ENCODE assay signal across 13 cellular contexts in the genomic region with DNA sequence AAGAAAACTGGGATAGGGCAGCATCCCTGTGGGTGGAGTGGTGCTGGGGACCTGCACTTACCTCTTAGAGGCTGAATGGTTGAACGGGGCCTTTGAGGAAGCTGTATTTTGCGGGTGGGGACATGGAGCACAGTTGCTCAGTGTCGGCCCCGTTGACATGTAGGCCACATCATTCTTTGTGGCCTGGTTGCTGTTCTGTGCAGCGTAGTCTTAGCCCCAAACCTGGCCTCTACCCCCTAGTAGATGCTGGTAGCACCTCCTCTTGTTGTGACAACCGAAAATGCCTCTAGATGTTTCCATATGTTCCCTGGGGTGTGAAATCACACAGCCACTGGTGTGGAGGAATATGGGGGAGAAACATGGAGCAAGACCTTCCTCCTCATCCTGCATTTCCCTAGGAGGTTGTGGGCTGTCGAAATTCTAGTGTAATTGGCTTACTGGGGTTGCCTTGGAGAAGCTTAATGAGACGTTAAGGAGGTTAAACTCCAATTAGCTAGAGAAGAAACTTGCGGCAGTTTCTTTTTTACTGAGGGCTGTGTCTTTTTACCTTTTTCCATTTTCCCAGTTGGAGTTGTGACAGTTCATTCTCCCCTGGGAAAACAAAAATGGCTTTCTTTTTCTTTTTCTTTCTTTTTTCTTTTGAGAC. TPM values are rescaled to one million over a fixed set of nuclear protein-coding genes. Genes with fewer than 3 reads are reported as not detected.
DNase-seq lines count a peak whose midpoint lies in the region; ATAC-seq and TF ChIP-seq lines count a peak whose summit lies in the region.
"Had no signal": no experiment of that assay in that cellular context is flagged by ENCODE, and none has a peak within 500 bp of the region (broad histone marks: within the 10 kb centered on the region; RNA-seq: fewer than 3 reads in every experiment).

No MANE protein-coding gene starts in this region.

- no peak for ATAC-seq in CD8-positive, alpha-beta T cell
- peak; percentile 36 for ATAC-seq in effector memory CD8-positive, alpha-beta T cell (replicated peaks)
- no peak for ATAC-seq in HG02970 (IDR thresholded peaks at IDR 0.05; ENCODE audit: low FRiP score, unreplicated experiment)

- no peak overlapping the region for H3K4me2 ChIP-seq in neuronal stem cell (ENCODE audit: insufficient read depth, low read length, poor library complexity, severe bottlenecking)
- no peak overlapping the region for H3K4me2 ChIP-seq in osteoblast (ENCODE audit: insufficient read depth, low read length)

- POLR2A ChIA-PET in CD8-positive, alpha-beta T cell (lab: Charles Lee) = no interaction called here

- no peak overlapping the region for H3K9ac ChIP-seq in neuronal stem cell (ENCODE audit: low read depth, low read length, poor library complexity)

- intact Hi-C loops in CD8-positive, alpha-beta T cell (cut with DNase I, micrococcal nuclease) = no loop called here

- no peak overlapping the region for H3K4ac ChIP-seq in neuronal stem cell (ENCODE audit: low read length)

- no peaks in the 10 kb centered on the region for H3K36me3 ChIP-seq in CD8-positive, alpha-beta T cell (ENCODE audit: insufficient read depth, low read length)
- H3K36me3 ChIP-seq in neuronal stem cell (replicated peaks in 1 of 2; ENCODE audit: control insufficient read depth in 2 of 2, insufficient read depth in 2 of 2, low read length in 2 of 2) = peaks cover 0 to 2% of the 10 kb centered on the region in 2 donors
- H3K36me3 ChIP-seq in osteoblast (ENCODE audit: insufficient read depth, low read length) = no peaks in the 10 kb centered on the region

- no peak overlapping the region for H3K27ac ChIP-seq in CD8-positive, alpha-beta T cell (ENCODE audit: low read depth, low read length)
- peak overlapping the region; percentile 50 for H3K27ac ChIP-seq in neuronal stem cell (replicated peaks; ENCODE audit: low read length)
- H3K27ac ChIP-seq in osteoblast (ENCODE audit: low read depth, low read length) = no peak overlapping the region

- H3K4me3 Mint-ChIP-seq in CD8-positive, alpha-beta T cell = no peak overlapping the region
- peak overlapping the region; percentile 6 to 36 for H3K4me3 Mint-ChIP-seq in effector memory CD8-positive, alpha-beta T cell
- H3K4me3 Mint-ChIP-seq: CD14-positive monocyte had no signal

- peaks cover 10% of the 10 kb centered on the region for H3K36me3 Mint-ChIP-seq in CD8-positive, alpha-beta T cell
- peaks cover 41% of the 10 kb centered on the region for H3K36me3 Mint-ChIP-seq in effector memory CD8-positive, alpha-beta T cell (ENCODE audit: insufficient read depth)

- H3K9me3 ChIP-seq in CD8-positive, alpha-beta T cell (ENCODE audit: low read length) = no peaks in the 10 kb centered on the region
- H3K9me3 ChIP-seq in neuronal stem cell (replicated peaks in 1 of 2; ENCODE audit: control insufficient read depth in 2 of 2, insufficient read depth in 1 of 2, low read depth in 1 of 2, low read length in 2 of 2) (peaks cover 3 to 4% of the 10 kb centered on the region in 2 donors), osteoblast (ENCODE audit: low read depth, low read length) (no peaks in the 10 kb centered on the region)

- TF ChIP-seq CTCF in CD8-positive, alpha-beta T cell (IDR thresholded peaks at IDR 0.05) = no peak
- TF ChIP-seq CTCF in osteoblast (IDR thresholded peaks at IDR 0.05; ENCODE audit: extremely low read depth, low read depth, low read length) = no peak

- peaks cover 4% of the 10 kb centered on the region for H3K9me3 Mint-ChIP-seq in CD8-positive, alpha-beta T cell
- H3K9me3 Mint-ChIP-seq in effector memory CD8-positive, alpha-beta T cell = no peaks in the 10 kb centered on the region

- H3K27me3 Mint-ChIP-seq in CD8-positive, alpha-beta T cell (ENCODE audit: low read depth) = no peaks in the 10 kb centered on the region
- no peaks in the 10 kb centered on the region for H3K27me3 Mint-ChIP-seq in effector memory CD8-positive, alpha-beta T cell

- H3K4me3 ChIP-seq in CD8-positive, alpha-beta T cell (ENCODE audit: low read depth, low read length) = no peak overlapping the region
- H3K4me3 ChIP-seq in neuronal stem cell (ENCODE audit: low read length in 2 of 2) (no peak overlapping the region), osteoblast (ENCODE audit: insufficient read depth, low read length) (no peak overlapping the region)

- no peaks in the 10 kb centered on the region for H3K27me3 ChIP-seq in CD8-positive, alpha-beta T cell (ENCODE audit: insufficient read depth, low read length)
- H3K27me3 ChIP-seq in neuronal stem cell (ENCODE audit: control insufficient read depth in 3 of 3, insufficient read depth in 3 of 3, low read depth in 1 of 3, low read length in 3 of 3) = no peaks in the 10 kb centered on the region
- H3K27me3 ChIP-seq in osteoblast (ENCODE audit: insufficient read depth, low read length) = no peaks in the 10 kb centered on the region

- H3K27ac Mint-ChIP-seq in CD8-positive, alpha-beta T cell = peak overlapping the region; percentile 95
- peak overlapping the region; percentile 97 to 98 for H3K27ac Mint-ChIP-seq in effector memory CD8-positive, alpha-beta T cell

- CTCF ChIA-PET in CD8-positive, alpha-beta T cell (lab: Charles Lee) = interaction anchor here (1.0 to 1.1 kb wide), 2 partner anchors 9 to 31 kb away, joined by 3 to 6 read pairs; no protein-coding TSS in a partner anchor

- H3K4me1 Mint-ChIP-seq in CD8-positive, alpha-beta T cell (ENCODE audit: low read depth) = peaks cover 78% of the 10 kb centered on the region
- peaks cover 63 to 75% of the 10 kb centered on the region in 2 donors for H3K4me1 Mint-ChIP-seq in effector memory CD8-positive, alpha-beta T cell (ENCODE audit: low read depth in 2 of 2)

- peaks cover 64% of the 10 kb centered on the region for H3K4me1 ChIP-seq in CD8-positive, alpha-beta T cell (ENCODE audit: insufficient read depth, low read length)
- H3K4me1 ChIP-seq in neuronal stem cell (ENCODE audit: control insufficient read depth in 2 of 2, insufficient read depth in 1 of 2, low read depth in 1 of 2, low read length in 2 of 2) = peaks cover 0 to 12% of the 10 kb centered on the region in 2 donors
- H3K4me1 ChIP-seq in osteoblast (ENCODE audit: insufficient read depth, low read length) = no peaks in the 10 kb centered on the region

- H2BK120ac ChIP-seq in neuronal stem cell (ENCODE audit: low read depth, low read length) = no peak overlapping the region

- no peak overlapping the region for H2AK5ac ChIP-seq in neuronal stem cell (ENCODE audit: low read depth, low read length)

- no peak overlapping the region for H4K91ac ChIP-seq in neuronal stem cell (ENCODE audit: low read depth, low read length, poor library complexity)

- H2BK12ac ChIP-seq in neuronal stem cell (ENCODE audit: low read length) = no peak overlapping the region

- H3K23ac ChIP-seq in neuronal stem cell (ENCODE audit: low read depth, low read length, poor library complexity) = no peak overlapping the region

- H4K8ac ChIP-seq in neuronal stem cell (ENCODE audit: low read depth, low read length) = no peak overlapping the region

- no peak overlapping the region for H2BK15ac ChIP-seq in neuronal stem cell (ENCODE audit: low read length)

- no peak overlapping the region for H2BK5ac ChIP-seq in neuronal stem cell (ENCODE audit: low read length)

- no peak overlapping the region for H3K14ac ChIP-seq in neuronal stem cell (ENCODE audit: low read length)

- H2AFZ ChIP-seq in neuronal stem cell (ENCODE audit: low read length) (no peak overlapping the region), osteoblast (ENCODE audit: low read length) (no peak overlapping the region)

- peaks cover 100% of the 10 kb centered on the region for H3K79me2 ChIP-seq in osteoblast (ENCODE audit: insufficient read depth, low read length)

- no CpG with 5 or more reads among the region's 9 CpGs for WGBS in neuronal stem cell (ENCODE audit: extremely low coverage in 2 of 2, insufficient read length in 2 of 2, insufficient replicate concordance in 1 of 2), 2 donors

- DNase-seq in CD8-positive, alpha-beta T cell = peak in 2 of 7 experiments; percentile 21 to 30
- DNase-seq in NCI-H82 treated with DMSO at 0.1 percent for 48 hours (lab: John Stamatoyannopoulos, UW; ENCODE audit: unreplicated experiment) (peak; percentile 90), neuronal stem cell (ENCODE audit: low spot score) (no peak), NCI-H774 (lab: John Stamatoyannopoulos, UW) (no peak), HPDE6-E6E7 (ENCODE audit: extremely low spot score) (no peak), osteoblast (ENCODE audit: insufficient read length, low spot score, missing footprints) (no peak)
- peak in 1 of 3 experiments; percentile 14 for DNase-seq in effector memory CD8-positive, alpha-beta T cell
- DNase-seq: activated gamma-delta T cell treated with Interleukin-2 at 50 U/mL for 16 hours, NCI-H1092, NCI-H510A treated with DMSO at 0.1 percent for 48 hours, SIG-M5 had no signal

- no peak overlapping the region for H3K18ac ChIP-seq in neuronal stem cell (ENCODE audit: low read length)

- H4K20me1 ChIP-seq in osteoblast (ENCODE audit: insufficient read depth, low read length) = peaks cover 65% of the 10 kb centered on the region

- H3K79me1 ChIP-seq in neuronal stem cell (ENCODE audit: low read depth, low read length) = peaks cover 9% of the 10 kb centered on the region

RNA-seq across cellular contexts. Expression of gene ABCC1, which starts 9.4 kb away (rescaled TPM):
- 10 to 100 TPM; 41.1 to 41.2 TPM for total RNA-seq in CD8-positive, alpha-beta T cell
- polyA plus RNA-seq in neuronal stem cell (2013, experiment 1 of 2) = 19.1 TPM
- polyA plus RNA-seq in neuronal stem cell (2013, experiment 2 of 2) = 19.6 TPM
- 33.7 and 37.7 TPM in 2 replicates for total RNA-seq in osteoblast
